ENCODE assay signal across 1 cellular context in the genomic region with DNA sequence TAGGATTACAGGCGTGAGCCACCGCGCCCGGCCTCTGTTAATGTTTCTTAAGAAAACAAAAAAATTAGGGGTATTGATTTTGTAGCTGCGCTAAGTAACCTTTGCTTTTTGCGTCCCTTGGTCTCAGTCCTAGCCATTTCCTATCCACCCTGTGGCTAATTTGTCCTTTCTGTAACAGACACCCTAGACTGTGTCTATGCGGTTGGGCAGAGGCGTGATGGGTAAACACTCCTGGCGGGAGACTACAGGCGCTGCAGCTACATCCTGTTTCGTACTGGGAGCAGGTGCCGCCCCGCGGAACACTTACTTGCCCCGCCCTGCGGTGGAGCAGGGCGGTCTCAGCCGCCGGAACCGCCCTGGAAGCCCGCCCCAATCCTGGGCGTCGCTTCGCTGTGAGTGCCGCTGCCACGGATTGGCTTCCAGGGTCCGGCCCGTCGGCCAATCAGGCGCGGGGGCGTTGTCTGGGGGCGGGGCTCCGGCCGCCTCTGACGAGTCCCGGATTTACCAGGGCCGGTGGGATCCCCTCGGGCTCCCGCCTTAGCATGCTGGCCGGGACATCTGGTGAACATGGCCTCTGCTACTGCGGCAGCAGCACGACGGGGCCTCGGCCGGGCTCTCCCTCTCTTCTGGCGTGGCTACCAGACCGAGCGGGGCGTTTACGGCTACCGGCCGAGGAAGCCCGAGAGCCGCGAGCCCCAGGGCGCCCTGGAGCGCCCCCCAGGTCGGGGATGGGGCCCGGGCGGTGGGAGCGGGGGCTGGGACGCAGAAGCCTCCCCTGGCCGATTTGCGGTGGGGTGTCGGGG.
TF ChIP-seq lines count a peak whose summit lies in the region.

A gene with protein sequence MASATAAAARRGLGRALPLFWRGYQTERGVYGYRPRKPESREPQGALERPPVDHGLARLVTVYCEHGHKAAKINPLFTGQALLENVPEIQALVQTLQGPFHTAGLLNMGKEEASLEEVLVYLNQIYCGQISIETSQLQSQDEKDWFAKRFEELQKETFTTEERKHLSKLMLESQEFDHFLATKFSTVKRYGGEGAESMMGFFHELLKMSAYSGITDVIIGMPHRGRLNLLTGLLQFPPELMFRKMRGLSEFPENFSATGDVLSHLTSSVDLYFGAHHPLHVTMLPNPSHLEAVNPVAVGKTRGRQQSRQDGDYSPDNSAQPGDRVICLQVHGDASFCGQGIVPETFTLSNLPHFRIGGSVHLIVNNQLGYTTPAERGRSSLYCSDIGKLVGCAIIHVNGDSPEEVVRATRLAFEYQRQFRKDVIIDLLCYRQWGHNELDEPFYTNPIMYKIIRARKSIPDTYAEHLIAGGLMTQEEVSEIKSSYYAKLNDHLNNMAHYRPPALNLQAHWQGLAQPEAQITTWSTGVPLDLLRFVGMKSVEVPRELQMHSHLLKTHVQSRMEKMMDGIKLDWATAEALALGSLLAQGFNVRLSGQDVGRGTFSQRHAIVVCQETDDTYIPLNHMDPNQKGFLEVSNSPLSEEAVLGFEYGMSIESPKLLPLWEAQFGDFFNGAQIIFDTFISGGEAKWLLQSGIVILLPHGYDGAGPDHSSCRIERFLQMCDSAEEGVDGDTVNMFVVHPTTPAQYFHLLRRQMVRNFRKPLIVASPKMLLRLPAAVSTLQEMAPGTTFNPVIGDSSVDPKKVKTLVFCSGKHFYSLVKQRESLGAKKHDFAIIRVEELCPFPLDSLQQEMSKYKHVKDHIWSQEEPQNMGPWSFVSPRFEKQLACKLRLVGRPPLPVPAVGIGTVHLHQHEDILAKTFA (plus strand): TSS at position 488 of the 803 bp plus-strand sequence. CDS start 80 bp downstream, at position 568.

TF ChIP-seq in HEK293, 187 proteins besides CTCF, POLR2A, EP300 and RAD21 (continued from another document and continues in another):
- TF ChIP-seq ZNF704 (tag by site-specific recombination; IDR thresholded peaks at IDR 0.05) = no peak
- no peak for TF ChIP-seq ZBTB21 (tag by site-specific recombination; IDR thresholded peaks at IDR 0.05)
- TF ChIP-seq ZNF776 (tag by site-specific recombination; IDR thresholded peaks at IDR 0.05; ENCODE audit: borderline replicate concordance) = no peak
- TF ChIP-seq ZNF184 (tag by site-specific recombination; IDR thresholded peaks at IDR 0.05) = no peak
- TF ChIP-seq ZNF292 (tag by site-specific recombination; IDR thresholded peaks at IDR 0.05; ENCODE audit: borderline replicate concordance, low read depth) = no peak
- TF ChIP-seq, protein P1, sequence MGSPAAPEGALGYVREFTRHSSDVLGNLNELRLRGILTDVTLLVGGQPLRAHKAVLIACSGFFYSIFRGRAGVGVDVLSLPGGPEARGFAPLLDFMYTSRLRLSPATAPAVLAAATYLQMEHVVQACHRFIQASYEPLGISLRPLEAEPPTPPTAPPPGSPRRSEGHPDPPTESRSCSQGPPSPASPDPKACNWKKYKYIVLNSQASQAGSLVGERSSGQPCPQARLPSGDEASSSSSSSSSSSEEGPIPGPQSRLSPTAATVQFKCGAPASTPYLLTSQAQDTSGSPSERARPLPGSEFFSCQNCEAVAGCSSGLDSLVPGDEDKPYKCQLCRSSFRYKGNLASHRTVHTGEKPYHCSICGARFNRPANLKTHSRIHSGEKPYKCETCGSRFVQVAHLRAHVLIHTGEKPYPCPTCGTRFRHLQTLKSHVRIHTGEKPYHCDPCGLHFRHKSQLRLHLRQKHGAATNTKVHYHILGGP (tag by site-specific recombination; IDR thresholded peaks at IDR 0.05) = no peak
- TF ChIP-seq OVOL3 (tag by site-specific recombination; IDR thresholded peaks at IDR 0.05) = no peak
- TF ChIP-seq PRDM2 (tag by site-specific recombination; IDR thresholded peaks at IDR 0.05; ENCODE audit: borderline replicate concordance) = no peak
- no peak for TF ChIP-seq ZNF701 (tag by site-specific recombination; IDR thresholded peaks at IDR 0.05)
- TF ChIP-seq BCL11B (tag by site-specific recombination; IDR thresholded peaks at IDR 0.05; ENCODE audit: low read depth) = no peak
- TF ChIP-seq FEZF1 (tag by site-specific recombination; IDR thresholded peaks at IDR 0.05) = no peak
- TF ChIP-seq ZNF223 (tag by site-specific recombination; IDR thresholded peaks at IDR 0.05) = no peak
- no peak for TF ChIP-seq ZNF555 (tag by site-specific recombination; conservative IDR thresholded peaks at IDR 0.05)
- peak; percentile 64 for TF ChIP-seq EGR2 (tag by site-specific recombination; IDR thresholded peaks at IDR 0.05; ENCODE audit: low read depth)
- no peak; the same call in 1 of the 2 replicates for TF ChIP-seq ZNF10 (tag by site-specific recombination; IDR thresholded peaks at IDR 0.05)
- TF ChIP-seq ZNF433 (tag by site-specific recombination; IDR thresholded peaks at IDR 0.05; ENCODE audit: low read depth) = no peak
- TF ChIP-seq ZNF335 (tag by site-specific recombination; conservative IDR thresholded peaks at IDR 0.05) = peak; percentile 81
- TF ChIP-seq REST (tag by site-specific recombination; IDR thresholded peaks at IDR 0.05) = no peak
- TF ChIP-seq, protein P2, sequence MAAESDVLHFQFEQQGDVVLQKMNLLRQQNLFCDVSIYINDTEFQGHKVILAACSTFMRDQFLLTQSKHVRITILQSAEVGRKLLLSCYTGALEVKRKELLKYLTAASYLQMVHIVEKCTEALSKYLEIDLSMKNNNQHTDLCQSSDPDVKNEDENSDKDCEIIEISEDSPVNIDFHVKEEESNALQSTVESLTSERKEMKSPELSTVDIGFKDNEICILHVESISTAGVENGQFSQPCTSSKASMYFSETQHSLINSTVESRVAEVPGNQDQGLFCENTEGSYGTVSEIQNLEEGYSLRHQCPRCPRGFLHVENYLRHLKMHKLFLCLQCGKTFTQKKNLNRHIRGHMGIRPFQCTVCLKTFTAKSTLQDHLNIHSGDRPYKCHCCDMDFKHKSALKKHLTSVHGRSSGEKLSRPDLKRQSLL (tag by site-specific recombination; IDR thresholded peaks at IDR 0.05) = no peak
- no peak for TF ChIP-seq ZNF211 (tag by site-specific recombination; IDR thresholded peaks at IDR 0.05; ENCODE audit: low read depth)
- peak; percentile 7; the same call in 1 of the 2 replicates for TF ChIP-seq GLI2 (tag by site-specific recombination; IDR thresholded peaks at IDR 0.05; ENCODE audit: borderline replicate concordance, low read depth)
- no peak for TF ChIP-seq INSM2 (tag by site-specific recombination; IDR thresholded peaks at IDR 0.05)
- TF ChIP-seq, protein P3, sequence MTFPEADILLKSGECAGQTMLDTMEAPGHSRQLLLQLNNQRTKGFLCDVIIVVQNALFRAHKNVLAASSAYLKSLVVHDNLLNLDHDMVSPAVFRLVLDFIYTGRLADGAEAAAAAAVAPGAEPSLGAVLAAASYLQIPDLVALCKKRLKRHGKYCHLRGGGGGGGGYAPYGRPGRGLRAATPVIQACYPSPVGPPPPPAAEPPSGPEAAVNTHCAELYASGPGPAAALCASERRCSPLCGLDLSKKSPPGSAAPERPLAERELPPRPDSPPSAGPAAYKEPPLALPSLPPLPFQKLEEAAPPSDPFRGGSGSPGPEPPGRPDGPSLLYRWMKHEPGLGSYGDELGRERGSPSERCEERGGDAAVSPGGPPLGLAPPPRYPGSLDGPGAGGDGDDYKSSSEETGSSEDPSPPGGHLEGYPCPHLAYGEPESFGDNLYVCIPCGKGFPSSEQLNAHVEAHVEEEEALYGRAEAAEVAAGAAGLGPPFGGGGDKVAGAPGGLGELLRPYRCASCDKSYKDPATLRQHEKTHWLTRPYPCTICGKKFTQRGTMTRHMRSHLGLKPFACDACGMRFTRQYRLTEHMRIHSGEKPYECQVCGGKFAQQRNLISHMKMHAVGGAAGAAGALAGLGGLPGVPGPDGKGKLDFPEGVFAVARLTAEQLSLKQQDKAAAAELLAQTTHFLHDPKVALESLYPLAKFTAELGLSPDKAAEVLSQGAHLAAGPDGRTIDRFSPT (tag by site-specific recombination; IDR thresholded peaks at IDR 0.05) = peak; percentile 71
- TF ChIP-seq ZNF37A (tag by site-specific recombination; IDR thresholded peaks at IDR 0.05) = no peak
- no peak for TF ChIP-seq ZNF266 (tag by site-specific recombination; IDR thresholded peaks at IDR 0.05; ENCODE audit: low read depth)
- no peak for TF ChIP-seq SCRT1 (tag by site-specific recombination; IDR thresholded peaks at IDR 0.05; ENCODE audit: borderline replicate concordance)
- TF ChIP-seq ZNF274 (IDR thresholded peaks at IDR 0.05; ENCODE audit: low read length) = no peak
- TF ChIP-seq ZNF274 (tag by site-specific recombination; IDR thresholded peaks at IDR 0.05; ENCODE audit: borderline replicate concordance) = no peak
- no peak for TF ChIP-seq ZNF530 (tag by site-specific recombination; IDR thresholded peaks at IDR 0.05; ENCODE audit: low read depth)
- TF ChIP-seq ZBTB17 (tag by site-specific recombination; IDR thresholded peaks at IDR 0.05) = peak; percentile 67
- TF ChIP-seq ZFP69B (tag by site-specific recombination; IDR thresholded peaks at IDR 0.05) = no peak; the same call in 1 of the 2 replicates
- TF ChIP-seq ZBTB20 (tag by site-specific recombination; IDR thresholded peaks at IDR 0.05) = peak; percentile 42; the same call in 1 of the 2 replicates
- no peak for TF ChIP-seq ZNF354C (tag by site-specific recombination; IDR thresholded peaks at IDR 0.05; ENCODE audit: borderline replicate concordance, low read depth)
- TF ChIP-seq ZNF404 (tag by site-specific recombination; IDR thresholded peaks at IDR 0.05) = no peak
